In genomic region chr15:31296304-31297220, GRCh38 we compare ENCODE assay signal across 11 cellular contexts. TPM values are rescaled to one million over a fixed set of nuclear protein-coding genes. Genes with fewer than 3 reads are reported as not detected.
DNase-seq lines count a peak whose midpoint lies in the region; ATAC-seq and TF ChIP-seq lines count a peak whose summit lies in the region.
"Had no signal": no experiment of that assay in that cellular context is flagged by ENCODE, and none has a peak within 500 bp of the region (broad histone marks: within the 10 kb centered on the region; RNA-seq: fewer than 3 reads in every experiment).

No MANE protein-coding gene starts in this region.

- TF ChIP-seq CTCF in heart left ventricle (IDR thresholded peaks at IDR 0.05): no peak
- peak in 3 of 4 donors; percentile 4 to 8 (median 8) for TF ChIP-seq CTCF in right lobe of liver (IDR thresholded peaks at IDR 0.05)
- no peak for TF ChIP-seq CTCF in vagina (IDR thresholded peaks at IDR 0.05)

- DNase-seq in heart left ventricle (peak in 3 of 5 donors; percentile 12 to 18 (median 16)), Right ventricle myocardium superior (no peak), adipocyte (ENCODE audit: low read depth) (peak; percentile 10), right lobe of liver (peak; percentile 93 to 98 (median 97)), vagina (ENCODE audit: extremely low spot score in 2 of 2) (peak; percentile 83 to 93), NCI-H187 (lab: John Stamatoyannopoulos, UW) (no peak)
- no peak for DNase-seq in activated CD4-positive, alpha-beta T cell treated with anti-CD3 and anti-CD28 coated beads, Interleukin-2, amount 50 U/mL, for 1 hour
- DNase-seq: activated CD8-positive, alpha-beta memory T cell treated with anti-CD3 and anti-CD28 coated beads for 24 hours; KG1; SIG-M5 had no signal

- ATAC-seq in heart left ventricle (peak in 1 of 4 donors; percentile 18), Right ventricle myocardium superior (ENCODE audit: poor library complexity) (no peak), right lobe of liver (peak; percentile 86 to 94 (median 92)), HG03521 (IDR thresholded peaks at IDR 0.05; ENCODE audit: unreplicated experiment) (no peak)

- H3K36me3 ChIP-seq in heart left ventricle: no peaks in the 10 kb centered on the region
- H3K36me3 ChIP-seq in adipocyte (ENCODE audit: control insufficient read depth, insufficient read depth, low read length, severe bottlenecking): no peaks in the 10 kb centered on the region
- H3K36me3 ChIP-seq in right lobe of liver: no peaks in the 10 kb centered on the region
- no peaks in the 10 kb centered on the region for H3K36me3 ChIP-seq in vagina

- H3K9ac ChIP-seq in adipocyte (ENCODE audit: low read length): no peak overlapping the region

- peaks cover 0 to 31% (median 19%) of the 10 kb centered on the region in 12 donors for H3K4me1 ChIP-seq in heart left ventricle
- H3K4me1 ChIP-seq in adipocyte (ENCODE audit: control insufficient read depth, insufficient read depth, low read length): peaks cover 6% of the 10 kb centered on the region
- H3K4me1 ChIP-seq in right lobe of liver: peaks cover 0 to 63% (median 23%) of the 10 kb centered on the region in 4 donors
- H3K4me1 ChIP-seq in vagina: peaks cover 33% of the 10 kb centered on the region

- 53 to 64% (median 60%) methylated on average over 9 of the region's 9 CpGs for WGBS in heart left ventricle, 4 donors
- WGBS in right lobe of liver (ENCODE audit: insufficient coverage, low coverage, low lambda C conversion rate, missing lambda C conversion rate): 24% methylated on average over 5 of the region's 9 CpGs

- H3K9me3 ChIP-seq in heart left ventricle (no peaks in the 10 kb centered on the region), adipocyte (ENCODE audit: control insufficient read depth, low read length) (no peaks in the 10 kb centered on the region), right lobe of liver (no peaks in the 10 kb centered on the region), vagina (no peaks in the 10 kb centered on the region)

- TF ChIP-seq POLR2A in heart left ventricle (IDR thresholded peaks at IDR 0.05): no peak
- peak; percentile 31 for TF ChIP-seq POLR2A in right lobe of liver (IDR thresholded peaks at IDR 0.05)
- no peak for TF ChIP-seq POLR2A in vagina (IDR thresholded peaks at IDR 0.05)

- H3K27ac ChIP-seq in heart left ventricle (no peak overlapping the region), right lobe of liver (peak overlapping the region; percentile 60 to 89 (median 74)), vagina (no peak overlapping the region)

- H3K4me3 ChIP-seq in heart left ventricle: no peak overlapping the region
- H3K4me3 ChIP-seq in adipocyte (ENCODE audit: low read length): no peak overlapping the region
- H3K4me3 ChIP-seq in right lobe of liver: peak overlapping the region in 1 of 3 donors; percentile 13
- H3K4me3 ChIP-seq in vagina: no peak overlapping the region

- H3K27me3 ChIP-seq in heart left ventricle (no peaks in the 10 kb centered on the region), adipocyte (replicated peaks; ENCODE audit: control insufficient read depth, insufficient read depth, low read length) (peaks cover 56% of the 10 kb centered on the region), right lobe of liver (no peaks in the 10 kb centered on the region), vagina (no peaks in the 10 kb centered on the region)

- intact Hi-C loops in heart left ventricle (cut with DNase I): no loop called here
- intact Hi-C loops in Right ventricle myocardium superior (cut with DNase I): no loop called here
- intact Hi-C loops in right lobe of liver (cut with DNase I): no loop called here
- intact Hi-C loops in vagina (cut with DNase I): no loop called here

RNA-seq across cellular contexts. Expression of gene KLF13, which starts 30.1 kb away (rescaled TPM):
- 10 to 100 TPM; 37.5 to 65.9 (median 56.4) TPM for total RNA-seq in heart left ventricle
- polyA plus RNA-seq in heart left ventricle: 10 to 100 TPM; 22.4 to 74.0 TPM
- 65.7 TPM for total RNA-seq in Right ventricle myocardium superior
- 10 to 100 TPM; 22.7 to 66.2 (median 28.5) TPM for total RNA-seq in right lobe of liver
- total RNA-seq in vagina: 30.9 TPM

Comparison
In these comparisons a context has a peak if more than half of its experiments do, and no peak if none do; other contexts are left out.
1. DNase-seq: peak in heart left ventricle (3 of 5), adipocyte (single experiment), right lobe of liver (3 of 3) and vagina (2 of 2); none in Right ventricle myocardium superior (single experiment), activated CD4-positive, alpha-beta T cell treated with anti-CD3 and anti-CD28 coated beads, Interleukin-2, amount 50 U/mL, for 1 hour (single experiment) and NCI-H187 (0 of 2).
2. ATAC-seq: peak in right lobe of liver (4 of 4); none in Right ventricle myocardium superior (single experiment) and HG03521 (single experiment).
3. H3K27ac ChIP-seq: peak in right lobe of liver (3 of 3); none in heart left ventricle (0 of 12) and vagina (single experiment).
4. CTCF ChIP-seq: peak in right lobe of liver (3 of 4); none in heart left ventricle (0 of 12) and vagina (0 of 3).